In genomic region chr3:3729261-3729660, GRCh38 we compare ENCODE assay signal across 26 cellular contexts.
"Had no signal": no experiment of that assay in that cellular context is flagged by ENCODE, and none has a peak within 500 bp of the region (broad histone marks: within the 10 kb centered on the region; RNA-seq: fewer than 3 reads in every experiment).

No MANE protein-coding gene starts in this region.

- H3K27me3 ChIP-seq: stomach, suprapubic skin, testis, thyroid gland, tibial artery, tibial nerve, transverse colon, upper lobe of left lung, upper lobe of right lung, uterus, vagina had no signal

- ATAC-seq: stimulated activated effector memory CD8-positive, alpha-beta T cell treated with anti-CD3 and anti-CD28 coated beads, Interleukin-12 subunit alpha, Interleukin-12 subunit beta, amount 100 ng/mL, for 72 hours; stimulated activated memory B cell treated with anti-CD40 and anti-IgM and Interleukin-4, amounts not matched to agents 10 μg/mL and 1 μg/mL and 100 μg/mL, for 72 hours; stimulated activated naive B cell treated with anti-CD40 and anti-IgM and Interleukin-4, amounts not matched to agents 10 μg/mL and 1 μg/mL and 100 μg/mL, for 72 hours; stimulated activated naive CD8-positive, alpha-beta T cell treated with anti-CD3 and anti-CD28 coated beads, Interleukin-15, amount 100 ng/mL, for 72 hours; stimulated activated naive CD8-positive, alpha-beta T cell treated with anti-CD3 and anti-CD28 coated beads, Interleukin-15, Interleukin-2, amounts not matched to agents 100 U/mL and 50 U/mL, for 24 hours; upper lobe of right lung had no signal

- H3K4me3 ChIP-seq: stomach, suprapubic skin, testis, thoracic aorta, thyroid gland, tibial artery, tibial nerve, transverse colon, upper lobe of left lung, upper lobe of right lung, uterus, vagina had no signal

- H3K4me1 ChIP-seq: stomach, suprapubic skin, testis, thyroid gland, tibial artery, tibial nerve, transverse colon, upper lobe of left lung, upper lobe of right lung, uterus, vagina had no signal

- H3K36me3 ChIP-seq: stomach, suprapubic skin, thoracic aorta, thyroid gland, tibial artery, tibial nerve, transverse colon, upper lobe of left lung, upper lobe of right lung, uterus, vagina had no signal

- FAIRE-seq: urothelium cell line had no signal

- H3K27ac ChIP-seq: stomach, suprapubic skin, testis, thoracic aorta, thyroid gland, tibial artery, tibial nerve, transverse colon, upper lobe of left lung, upper lobe of right lung, uterus, vagina had no signal

- H3K9me3 ChIP-seq: stomach, suprapubic skin, testis, thoracic aorta, thyroid gland, tibial artery, tibial nerve, transverse colon, upper lobe of left lung, upper lobe of right lung, uterus, vagina had no signal

- DNase-seq: stimulated activated CD4-positive, alpha-beta T cell treated with anti-CD3 and anti-CD28 coated beads, Interleukin-2, amount 100 ng/mL, for 48 hours; stimulated activated CD4-positive, alpha-beta T cell treated with anti-CD3 and anti-CD28 coated beads, Interleukin-4, amount 100 ng/mL, for 1 hour; stimulated activated CD4-positive, alpha-beta T cell treated with anti-CD3 and anti-CD28 coated beads, Interleukin-4, amount 100 ng/mL, for 24 hours; stimulated activated CD4-positive, alpha-beta T cell treated with anti-CD3 and anti-CD28 coated beads, Interleukin-4, amount 100 ng/mL, for 4 hours; stimulated activated CD8-positive, alpha-beta memory T cell treated with anti-CD3 and anti-CD28 coated beads, Interleukin-4, amount 100 ng/mL, for 48 hours; stimulated activated naive B cell treated with anti-CD40 and anti-IgM and Interleukin-4, amounts not matched to agents 10 μg/mL and 1 μg/mL and 100 μg/mL, for 72 hours; stimulated activated naive CD4-positive, alpha-beta T cell; stimulated activated naive CD4-positive, alpha-beta T cell treated with Interleukin-2 at 50 U/mL for 16 hours; stimulated activated naive CD8-positive, alpha-beta T cell treated with anti-CD3 and anti-CD28 coated beads, Interleukin-15, amount 100 ng/mL, for 72 hours; stimulated activated naive CD8-positive, alpha-beta T cell treated with anti-CD3 and anti-CD28 coated beads, Interleukin-15, Interleukin-2, amounts not matched to agents 100 U/mL and 50 U/mL, for 24 hours; stomach; substantia nigra; testis; thyroid gland; tibial artery; transverse colon; upper lobe of left lung; upper lobe of right lung; uterus had no signal
